ENCODE assay signal across 8 cellular contexts in the genomic region with DNA sequence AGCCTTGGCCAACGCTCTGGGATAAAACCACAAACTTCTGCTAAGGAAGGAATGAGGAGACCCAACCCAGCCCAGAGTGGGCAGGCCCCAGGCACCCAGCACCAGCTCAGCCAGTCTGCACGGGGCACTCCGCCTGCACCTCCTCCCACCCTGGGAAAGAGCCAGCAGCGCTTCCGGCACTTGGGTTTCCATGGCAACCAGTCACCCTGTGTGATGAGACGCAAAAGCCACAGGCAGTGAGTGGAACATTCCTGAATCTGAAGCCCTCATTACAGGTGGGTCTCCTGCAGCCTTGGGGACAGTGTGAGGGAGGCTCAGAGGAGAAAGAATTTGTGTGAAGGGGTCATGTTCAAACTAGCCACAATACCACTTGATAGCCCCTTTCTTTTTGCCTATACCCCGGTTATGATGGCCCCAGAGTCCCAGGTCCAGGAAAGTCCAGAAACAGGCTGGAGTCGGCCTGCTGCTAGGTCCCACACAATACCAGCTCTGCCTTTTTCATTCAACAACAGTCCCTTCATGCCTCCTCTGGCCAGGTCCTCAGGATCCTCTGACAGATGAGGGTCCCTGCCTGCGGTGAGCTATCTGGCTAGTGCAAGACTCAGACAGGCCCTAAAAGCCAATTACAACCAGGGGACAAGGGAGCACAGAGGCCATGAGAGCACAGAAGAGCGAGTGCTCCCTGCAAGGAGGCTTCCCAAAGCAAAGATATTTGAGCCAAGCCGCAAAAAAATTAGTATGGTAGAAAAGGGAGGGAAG.
DNase-seq lines count a peak whose midpoint lies in the region; ATAC-seq and TF ChIP-seq lines count a peak whose summit lies in the region.

No MANE protein-coding gene starts in this region.

- H3K4me3 ChIP-seq in CD4-positive, alpha-beta memory T cell (ENCODE audit: low read length in 2 of 2), result peak overlapping the region in 1 of 2 donors; percentile 7
- no peak overlapping the region for H3K4me3 ChIP-seq in HCT116 (replicated peaks in 1 of 2; ENCODE audit: low read depth in 1 of 2, low read length in 2 of 2)
- H3K4me3 ChIP-seq in choroid plexus epithelial cell (ENCODE audit: low read depth, low read length), result no peak overlapping the region
- H3K4me3 ChIP-seq in lung, result no peak overlapping the region
- H3K4me3 ChIP-seq in WERI-Rb-1 (ENCODE audit: low read depth, low read length), result no peak overlapping the region

- H3K4me3 Mint-ChIP-seq in CD4-positive, alpha-beta memory T cell, result peak overlapping the region; percentile 80 to 90 (median 83)

- no peaks in the 10 kb centered on the region for H3K27me3 Mint-ChIP-seq in CD4-positive, alpha-beta memory T cell

- ATAC-seq in HCT116 (no peak), lung (ENCODE audit: insufficient read depth, low FRiP score) (no peak)

- H4K20me1 ChIP-seq in HCT116 (ENCODE audit: insufficient read depth), result no peaks in the 10 kb centered on the region

- peaks cover 32 to 54% (median 41%) of the 10 kb centered on the region in 4 donors for H3K4me1 Mint-ChIP-seq in CD4-positive, alpha-beta memory T cell

- no peaks in the 10 kb centered on the region for H3K36me3 ChIP-seq in CD4-positive, alpha-beta memory T cell (ENCODE audit: insufficient read depth, low read length)
- H3K36me3 ChIP-seq in HCT116 (ENCODE audit: control insufficient read depth in 1 of 2, insufficient read depth in 2 of 2, low read length in 2 of 2), result no peaks in the 10 kb centered on the region
- no peaks in the 10 kb centered on the region for H3K36me3 ChIP-seq in lung (ENCODE audit: control insufficient read depth in 2 of 2, insufficient read depth in 2 of 2, low read length in 2 of 2)
- H3K36me3 ChIP-seq in WERI-Rb-1, result no peaks in the 10 kb centered on the region

- no TSS peak for BruUV-seq in HCT116 (replicated peaks; lab: Mats Ljungman, UMichigan)

- intact Hi-C loops in CD4-positive, alpha-beta memory T cell (cut with micrococcal nuclease), result loop anchor here (1.0 kb wide), 1 partner anchor 14 kb away; no protein-coding TSS in a partner anchor
- intact Hi-C loops in HCT116 (cut with micrococcal nuclease), result loop anchor here (5.0 kb wide), 1 partner anchor 52 kb away; no protein-coding TSS in a partner anchor

- peaks cover 0 to 4% of the 10 kb centered on the region in 2 donors for H3K36me3 Mint-ChIP-seq in CD4-positive, alpha-beta memory T cell

- POLR2A ChIA-PET in CD4-positive, alpha-beta memory T cell (lab: Charles Lee; ENCODE audit: partially characterized antibody), result interaction anchor here (0.7 to 2.2 kb wide), 4 partner anchors 13 to 250 kb away, joined by 3 to 10 read pairs (median 4); partner anchors contain the start of gene ZBTB43
- POLR2A ChIA-PET in HCT116 (lab: Charles Lee), result no interaction called here

- H3K27me3 ChIP-seq in CD4-positive, alpha-beta memory T cell (ENCODE audit: insufficient read depth, low read length), result no peaks in the 10 kb centered on the region
- H3K27me3 ChIP-seq in HCT116 (ENCODE audit: insufficient read depth, low read length), result no peaks in the 10 kb centered on the region
- H3K27me3 ChIP-seq in lung (ENCODE audit: control insufficient read depth, insufficient read depth), result no peaks in the 10 kb centered on the region
- no peaks in the 10 kb centered on the region for H3K27me3 ChIP-seq in WERI-Rb-1 (ENCODE audit: insufficient read depth, low read depth, severe bottlenecking)

- H3K9me2 ChIP-seq in HCT116 (ENCODE audit: insufficient read depth), result no peaks in the 10 kb centered on the region

- H2AFZ ChIP-seq in HCT116 (ENCODE audit: low read depth, low read length, poor library complexity, severe bottlenecking), result no peak overlapping the region

- H3K4me1 ChIP-seq in CD4-positive, alpha-beta memory T cell (ENCODE audit: insufficient read depth, low read length), result peaks cover 40% of the 10 kb centered on the region
- H3K4me1 ChIP-seq in HCT116 (ENCODE audit: control insufficient read depth in 1 of 2, insufficient read depth in 2 of 2, low read length in 2 of 2) (peaks cover 19 to 35% of the 10 kb centered on the region in 2 experiments), lung (ENCODE audit: control insufficient read depth in 2 of 2, insufficient read depth in 2 of 2, low read length in 2 of 2) (peaks cover 0 to 12% of the 10 kb centered on the region in 2 donors)

- no peak for TF ChIP-seq CTCF in HCT116 (IDR thresholded peaks at IDR 0.05 in 2 of 3, conservative IDR thresholded peaks at IDR 0.05 in 1 of 3; ENCODE audit: borderline replicate concordance in 1 of 3, insufficient read depth in 1 of 3, low read depth in 2 of 3, low read length in 2 of 3)
- no peak for TF ChIP-seq CTCF in choroid plexus epithelial cell (conservative IDR thresholded peaks at IDR 0.05; ENCODE audit: low read depth, low read length)
- TF ChIP-seq CTCF in lung (IDR thresholded peaks at IDR 0.05; ENCODE audit: control extremely low read depth, extremely low read depth), result no peak
- TF ChIP-seq CTCF in WERI-Rb-1 (IDR thresholded peaks at IDR 0.05; ENCODE audit: low read depth, low read length), result no peak

- peak overlapping the region; percentile 94 to 99 (median 98) for H3K27ac Mint-ChIP-seq in CD4-positive, alpha-beta memory T cell

- no peaks in the 10 kb centered on the region for H3K9me3 ChIP-seq in CD4-positive, alpha-beta memory T cell (ENCODE audit: control insufficient read depth in 1 of 2, low read length in 2 of 2)
- H3K9me3 ChIP-seq in HCT116 (ENCODE audit: control insufficient read depth in 1 of 2, insufficient read depth in 1 of 2, low read depth in 1 of 2, low read length in 2 of 2), result no peaks in the 10 kb centered on the region
- no peaks in the 10 kb centered on the region for H3K9me3 ChIP-seq in lung (ENCODE audit: control insufficient read depth in 2 of 2, insufficient read depth in 1 of 2, low read length in 1 of 2)
- no peaks in the 10 kb centered on the region for H3K9me3 ChIP-seq in WERI-Rb-1 (ENCODE audit: severe bottlenecking)

- peaks cover 0 to 3% (median 0%) of the 10 kb centered on the region in 8 donors for H3K9me3 Mint-ChIP-seq in CD4-positive, alpha-beta memory T cell

- peak; percentile 89 to 96 (median 93) for DNase-seq in CD4-positive, alpha-beta memory T cell
- DNase-seq in HCT116 (ENCODE audit: low read depth, low spot score) (no peak), NCI-H226 (peak; percentile 76), choroid plexus epithelial cell (ENCODE audit: low read depth) (peak; percentile 78), lung (ENCODE audit: low spot score) (peak; percentile 86), WERI-Rb-1 (no peak)
- peak; percentile 47 to 87 for DNase-seq in activated CD4-positive, alpha-beta T cell treated with anti-CD3 and anti-CD28 coated beads, Interleukin-2, amount 50 U/mL, for 24 hours (ENCODE audit: low read depth in 1 of 2, low spot score in 1 of 2)
- peak; percentile 56 for DNase-seq in stimulated activated CD8-positive, alpha-beta memory T cell treated with anti-CD3 and anti-CD28 coated beads, Interleukin-15, amount 100 ng/mL, for 24 hours (ENCODE audit: low read depth)

- RAD21 ChIA-PET in HCT116 (lab: Charles Lee; ENCODE audit: low non-redundant PET in 1 of 2, low total read pairs in 2 of 2, uncharacterized antibody in 2 of 2, unreplicated experiment in 2 of 2), result no interaction called here

- H3K9ac ChIP-seq in HCT116 (ENCODE audit: low read length), result no peak overlapping the region

- peak overlapping the region; percentile 71 for H3K27ac ChIP-seq in CD4-positive, alpha-beta memory T cell (ENCODE audit: low read depth, low read length)
- H3K27ac ChIP-seq in HCT116 (ENCODE audit: low read depth, low read length), result no peak overlapping the region
- H3K27ac ChIP-seq in lung (ENCODE audit: low read depth in 1 of 2, low read length in 1 of 2), result peak overlapping the region in 1 of 2 donors; percentile 26
- no peak overlapping the region for H3K27ac ChIP-seq in WERI-Rb-1

- no peak for TF ChIP-seq RAD21 in HCT116 (IDR thresholded peaks at IDR 0.05; ENCODE audit: low read depth)

- 0 out of 2 replicates have a peak overlapping the region, but pooled peaks have one; percentile 1 for H3K4me2 ChIP-seq in HCT116 (ENCODE audit: low read length)

- CTCF ChIA-PET in CD4-positive, alpha-beta memory T cell (lab: Charles Lee; ENCODE audit: partially characterized antibody), result interaction anchor here (0.9 to 4.6 kb wide), 6 partner anchors 10 to 62 kb away, joined by 3 to 61 read pairs (median 5); no protein-coding TSS in a partner anchor
- CTCF ChIA-PET in HCT116 (lab: Charles Lee), result interaction anchor here (1.1 to 3.8 kb wide), 3 partner anchors 14 to 61 kb away, joined by 3 to 31 read pairs (median 4); no protein-coding TSS in a partner anchor

- no peak for TF ChIP-seq POLR2A in HCT116 (IDR thresholded peaks at IDR 0.05; ENCODE audit: borderline replicate concordance, extremely low read depth, insufficient read depth, insufficient read length)

- 35% methylated on average over 11 of the region's 11 CpGs for WGBS in lung, 2 donors

- no peaks in the 10 kb centered on the region for H3K79me2 ChIP-seq in HCT116 (ENCODE audit: insufficient read depth, low read length)

TF ChIP-seq in HCT116, 20 proteins besides CTCF, POLR2A, EP300 and RAD21:
- TF ChIP-seq JUND (IDR thresholded peaks at IDR 0.05), result no peak

Comparison
In these comparisons a context has a peak if more than half of its experiments do, and no peak if none do; other contexts are left out.
1. DNase-seq: peak in CD4-positive, alpha-beta memory T cell (5 of 5), NCI-H226 (single experiment), activated CD4-positive, alpha-beta T cell treated with anti-CD3 and anti-CD28 coated beads, Interleukin-2, amount 50 U/mL, for 24 hours (2 of 2), choroid plexus epithelial cell (single experiment), lung (single experiment) and stimulated activated CD8-positive, alpha-beta memory T cell treated with anti-CD3 and anti-CD28 coated beads, Interleukin-15, amount 100 ng/mL, for 24 hours (single experiment); none in HCT116 (single experiment) and WERI-Rb-1 (single experiment).